ENCODE assay signal across 9 cellular contexts in the genomic region with DNA sequence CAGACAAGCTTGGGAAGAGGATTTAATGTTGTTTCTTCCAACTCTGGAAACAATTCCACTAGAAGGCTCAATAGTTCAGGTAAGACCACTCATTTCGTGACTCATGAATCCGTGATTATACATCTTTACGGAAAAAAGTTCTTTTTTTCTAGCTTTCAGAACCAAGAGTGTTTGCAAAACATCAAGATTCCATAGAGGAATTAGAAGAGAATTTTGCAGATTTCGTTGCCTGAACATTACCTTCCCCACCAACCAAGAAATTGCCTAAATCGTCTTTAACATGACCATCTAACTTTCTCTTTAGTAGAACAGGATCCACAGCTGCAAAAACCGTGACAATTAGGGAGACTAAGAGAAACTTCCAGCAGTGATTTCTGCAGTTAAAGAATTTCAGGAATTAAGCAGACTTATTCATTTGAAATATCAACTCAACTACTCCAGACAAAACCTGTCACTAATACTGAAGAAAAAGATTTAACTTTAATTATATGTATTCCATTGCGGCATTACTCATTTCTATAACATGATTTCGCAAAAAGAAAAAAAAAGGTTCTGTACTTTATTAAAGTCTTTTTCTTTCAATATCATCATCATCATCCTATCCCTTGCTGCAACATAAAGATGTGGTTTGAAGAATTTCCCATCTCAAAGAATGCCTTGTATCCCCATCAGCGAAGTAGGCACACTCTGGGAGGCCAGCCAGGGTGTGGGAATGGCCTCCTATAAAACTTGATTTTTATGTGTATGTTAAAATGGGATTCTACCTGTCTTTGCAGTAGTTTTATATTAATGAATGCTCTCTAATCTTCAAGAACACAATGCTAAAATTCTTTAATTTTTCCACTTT. TPM values are rescaled to one million over a fixed set of nuclear protein-coding genes. Genes with fewer than 3 reads are reported as not detected.
DNase-seq lines count a peak whose midpoint lies in the region; ATAC-seq, FAIRE-seq and TF ChIP-seq lines count a peak whose summit lies in the region.
"Had no signal": no experiment of that assay in that cellular context is flagged by ENCODE, and none has a peak within 500 bp of the region (broad histone marks: within the 10 kb centered on the region; RNA-seq: fewer than 3 reads in every experiment).

No MANE protein-coding gene starts in this region.

- peaks cover 12% of the 10 kb centered on the region for H3K4me1 ChIP-seq in Panc1 (ENCODE audit: control insufficient read depth, insufficient read depth, low read length)
- H3K4me1 ChIP-seq in fibroblast of lung (ENCODE audit: control insufficient read depth, extremely low read depth, insufficient read depth, low read length), result no peaks in the 10 kb centered on the region

- H3K36me3 Mint-ChIP-seq in progenitor cell of endocrine pancreas (ENCODE audit: insufficient read depth), result no peaks in the 10 kb centered on the region
- peaks cover 4% of the 10 kb centered on the region for H3K36me3 Mint-ChIP-seq in activated CD8-positive, alpha-beta memory T cell treated with anti-CD3 and anti-CD28 coated beads, Interleukin-2, amount 10 ng/mL, durations not matched to agents 7 days and 5 days

- ATAC-seq in Panc1, result no peak
- ATAC-seq in activated CD8-positive, alpha-beta memory T cell treated with anti-CD3 and anti-CD28 coated beads, Interleukin-2, amount 10 ng/mL, durations not matched to agents 7 days and 5 days, result no peak
- no peak for ATAC-seq in HG02885 (IDR thresholded peaks at IDR 0.05; ENCODE audit: poor library complexity, unreplicated experiment)
- ATAC-seq: left colon had no signal

- no peaks in the 10 kb centered on the region; the same call in 1 of the 2 replicates for H3K36me3 ChIP-seq in Panc1 (ENCODE audit: control insufficient read depth, insufficient read depth, low read length)
- no peaks in the 10 kb centered on the region for H3K36me3 ChIP-seq in fibroblast of lung (ENCODE audit: control insufficient read depth, insufficient read depth, low read length)

- DNase-seq in D721Med (ENCODE audit: insufficient read length, low spot score) (no peak), Panc1 (ENCODE audit: low read depth, low spot score) (no peak), fibroblast of lung (ENCODE audit: low read depth in 2 of 2) (peak in 1 of 2 donors; percentile 64), progenitor cell of endocrine pancreas (ENCODE audit: low spot score, unreplicated experiment) (no peak), NCI-H187 (lab: John Stamatoyannopoulos, UW) (no peak)
- DNase-seq in effector CD8-positive, alpha-beta T cell (lab: John Stamatoyannopoulos, UW), result no peak
- DNase-seq in activated CD8-positive, alpha-beta memory T cell treated with anti-CD3 and anti-CD28 coated beads, Interleukin-2, amount 10 ng/mL, durations not matched to agents 7 days and 5 days, result no peak

- intact Hi-C loops in Panc1 (cut with micrococcal nuclease; ENCODE audit: unreplicated experiment), result loop anchor here (10.0 kb wide), 1 partner anchor 112 kb away; a partner anchor contains a TSS

- FAIRE-seq in D721Med (lab: Jason Lieb, UNC), result peak; percentile 63

- POLR2A ChIA-PET in Panc1 (lab: Charles Lee), result no interaction called here

- H3K27ac ChIP-seq in Panc1 (ENCODE audit: low read length) (no peak overlapping the region; the same call in 1 of the 2 replicates), fibroblast of lung (ENCODE audit: insufficient read depth, low read length) (no peak overlapping the region)

- H3K4me2 ChIP-seq in fibroblast of lung (ENCODE audit: extremely low read depth, insufficient read depth, low read length), result peak overlapping the region; percentile 68

- CTCF ChIA-PET in Panc1 (lab: Charles Lee), result no interaction called here
- CTCF ChIA-PET in activated CD8-positive, alpha-beta memory T cell treated with anti-CD3 and anti-CD28 coated beads, Interleukin-2, amount 10 ng/mL, durations not matched to agents 7 days and 5 days (lab: Charles Lee), result no interaction called here

- H3K9ac ChIP-seq in fibroblast of lung (ENCODE audit: insufficient read depth, low read length), result no peak overlapping the region

- in situ Hi-C loops in Panc1 (cut with HindIII; ENCODE audit: low pct_unique_long_range_greater_than_20kb, low sequenced_read_pairs), result no loop called here

- H3K9me3 ChIP-seq in Panc1 (ENCODE audit: control insufficient read depth, insufficient read depth, low read depth, low read length) (no peaks in the 10 kb centered on the region), fibroblast of lung (ENCODE audit: control insufficient read depth, insufficient read depth, low read depth, low read length) (no peaks in the 10 kb centered on the region)

- no peak for TF ChIP-seq CTCF in D721Med (IDR thresholded peaks at IDR 0.05; ENCODE audit: insufficient read depth, missing control alignments)
- TF ChIP-seq CTCF in Panc1 (IDR thresholded peaks at IDR 0.05), result no peak
- TF ChIP-seq CTCF in fibroblast of lung (conservative IDR thresholded peaks at IDR 0.05 in 1 of 2, IDR thresholded peaks at IDR 0.05 in 1 of 2; ENCODE audit: low read depth in 1 of 2, low read length in 2 of 2), result no peak
- TF ChIP-seq CTCF in progenitor cell of endocrine pancreas (IDR thresholded peaks at IDR 0.05; ENCODE audit: unreplicated experiment), result no peak

- peaks cover 14% of the 10 kb centered on the region for H3K27me3 Mint-ChIP-seq in progenitor cell of endocrine pancreas
- H3K27me3 Mint-ChIP-seq in activated CD8-positive, alpha-beta memory T cell treated with anti-CD3 and anti-CD28 coated beads, Interleukin-2, amount 10 ng/mL, durations not matched to agents 7 days and 5 days, result no peaks in the 10 kb centered on the region

- peak overlapping the region; percentile 31 for H3K4me3 Mint-ChIP-seq in progenitor cell of endocrine pancreas (ENCODE audit: low read depth)
- no peak overlapping the region for H3K4me3 Mint-ChIP-seq in activated CD8-positive, alpha-beta memory T cell treated with anti-CD3 and anti-CD28 coated beads, Interleukin-2, amount 10 ng/mL, durations not matched to agents 7 days and 5 days

- no peaks in the 10 kb centered on the region for H3K9me3 Mint-ChIP-seq in progenitor cell of endocrine pancreas (ENCODE audit: low read depth)
- H3K9me3 Mint-ChIP-seq in activated CD8-positive, alpha-beta memory T cell treated with anti-CD3 and anti-CD28 coated beads, Interleukin-2, amount 10 ng/mL, durations not matched to agents 7 days and 5 days (ENCODE audit: low read depth), result no peaks in the 10 kb centered on the region

- no peak overlapping the region for H3K4me3 ChIP-seq in Panc1 (ENCODE audit: low read depth in 2 of 2, low read length in 2 of 2)
- peak overlapping the region in 1 of 4 experiments; percentile 19 for H3K4me3 ChIP-seq in fibroblast of lung (replicated peaks in 1 of 4; ENCODE audit: control extremely low read depth in 1 of 4, insufficient read depth in 1 of 4, low read depth in 3 of 4, low read length in 4 of 4)

- H3K27me3 ChIP-seq in Panc1 (ENCODE audit: control insufficient read depth, insufficient read depth, low read length), result no peaks in the 10 kb centered on the region
- H3K27me3 ChIP-seq in fibroblast of lung (ENCODE audit: control insufficient read depth, insufficient read depth, low read length), result no peaks in the 10 kb centered on the region

- BruUV-seq in Panc1 (replicated peaks; lab: Mats Ljungman, UMichigan), result TSS peak; percentile 65

- H3K4me1 Mint-ChIP-seq in progenitor cell of endocrine pancreas (ENCODE audit: low read depth), result peaks cover 27% of the 10 kb centered on the region
- peaks cover 34% of the 10 kb centered on the region for H3K4me1 Mint-ChIP-seq in activated CD8-positive, alpha-beta memory T cell treated with anti-CD3 and anti-CD28 coated beads, Interleukin-2, amount 10 ng/mL, durations not matched to agents 7 days and 5 days

- peaks cover 20% of the 10 kb centered on the region for H3K79me2 ChIP-seq in fibroblast of lung (ENCODE audit: control insufficient read depth, insufficient read depth, low read length)

- H2AFZ ChIP-seq in fibroblast of lung (ENCODE audit: low read length), result no peak overlapping the region

- H3K27ac Mint-ChIP-seq in progenitor cell of endocrine pancreas, result no peak overlapping the region
- no peak overlapping the region for H3K27ac Mint-ChIP-seq in activated CD8-positive, alpha-beta memory T cell treated with anti-CD3 and anti-CD28 coated beads, Interleukin-2, amount 10 ng/mL, durations not matched to agents 7 days and 5 days

- no peaks in the 10 kb centered on the region for H4K20me1 ChIP-seq in fibroblast of lung (ENCODE audit: control insufficient read depth, extremely low read depth, insufficient read depth, low read length)

RNA-seq across cellular contexts. Expression of a gene that starts 1.9 kb away (rescaled TPM):
- total RNA-seq in Panc1 (2021; ENCODE audit: unreplicated experiment) (40.2 TPM), fibroblast of lung (46.6 and 46.7 TPM in 2 replicates), progenitor cell of endocrine pancreas (57.1 and 64.1 TPM in 2 replicates)
- 25.1 TPM for polyA plus RNA-seq in Panc1 (2012; ENCODE audit: insufficient read length)
- 11.3 and 18.3 TPM in 2 replicates for polyA plus RNA-seq in fibroblast of lung
- polyA plus RNA-seq in fibroblast of lung (2012), result 9.3 and 13.2 TPM in 2 replicates
- polyA minus RNA-seq in fibroblast of lung (ENCODE audit: low replicate concordance), result 1.6 and 7.6 TPM in 2 replicates
- 10 to 100 TPM; 36.8 to 38.4 TPM for total RNA-seq in activated CD8-positive, alpha-beta memory T cell treated with anti-CD3 and anti-CD28 coated beads, Interleukin-2, amount 10 ng/mL, durations not matched to agents 7 days and 5 days
